Comparison of ENCODE assay signal across 8 cellular contexts in the genomic region with DNA sequence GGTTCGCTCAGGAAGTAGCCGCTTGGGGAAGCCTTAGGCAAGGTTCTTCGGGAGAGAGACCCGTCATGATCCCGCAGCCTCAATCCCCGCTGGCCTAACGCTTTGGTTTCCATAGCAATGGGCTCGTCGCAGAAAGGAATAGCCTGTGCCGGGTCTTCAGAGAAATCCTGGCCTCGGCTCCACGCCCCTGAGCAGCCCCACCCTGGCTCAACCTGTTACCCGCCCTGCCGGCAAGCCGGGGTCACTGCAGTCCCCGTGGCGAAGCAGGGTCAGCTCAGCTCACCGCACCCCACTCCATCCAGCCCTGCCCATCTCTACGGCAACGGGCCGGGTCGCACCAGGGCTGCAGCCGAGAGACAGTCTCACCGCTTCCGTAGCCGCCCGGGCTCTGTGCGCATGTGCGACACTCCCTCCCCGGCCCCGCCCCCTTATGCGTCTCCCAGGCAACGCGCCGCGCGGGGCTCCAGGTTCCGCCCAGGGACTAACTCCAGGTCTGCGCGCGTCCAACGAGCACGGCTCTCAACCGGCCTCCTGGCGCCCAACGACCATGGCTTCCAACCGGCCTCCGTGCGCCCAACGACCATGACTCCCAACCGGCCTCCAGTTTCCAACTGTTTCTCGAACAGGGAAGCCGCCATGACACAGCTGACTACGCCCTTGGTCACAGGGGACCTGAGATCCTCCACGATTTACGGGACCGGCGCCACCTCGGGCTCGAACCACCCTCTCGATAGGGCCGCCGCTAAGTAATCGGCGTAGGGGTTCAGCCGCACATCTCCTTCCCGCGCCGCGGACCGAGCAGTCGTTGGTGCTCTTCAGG. TPM values are rescaled to one million over a fixed set of nuclear protein-coding genes. Genes with fewer than 3 reads are reported as not detected.
DNase-seq lines count a peak whose midpoint lies in the region; ATAC-seq and TF ChIP-seq lines count a peak whose summit lies in the region.

TSS of gene DUSP18 (minus strand) at position 390 of the 820 bp plus-strand sequence. CDS start 3,872 bp downstream, outside the sequence.

- no peaks in the 10 kb centered on the region for H3K27me3 ChIP-seq in left ventricle myocardium inferior (ENCODE audit: low read depth)

- peaks cover 17% of the 10 kb centered on the region for H3K36me3 Mint-ChIP-seq in T-helper 1 cell treated with Interleukin-12 subunit alpha and Interleukin-12 subunit beta and Interleukin-4 antibody, amounts not matched to agents 30 μg/mL and 1 μg/mL, for 36 hours (ENCODE audit: low read depth)
- peaks cover 9% of the 10 kb centered on the region for H3K36me3 Mint-ChIP-seq in progenitor cell of endocrine pancreas (ENCODE audit: insufficient read depth)

- DNase-seq in GM13976 (ENCODE audit: low spot score) = peak; percentile 99
- peak; percentile 81 for DNase-seq in NCI-H146 treated with DMSO at 0.1 percent for 48 hours (lab: John Stamatoyannopoulos, UW; ENCODE audit: unreplicated experiment)
- DNase-seq in amygdala (lab: John Stamatoyannopoulos, UW) = peak; percentile 40 to 95 (median 85)
- peak; percentile 94 for DNase-seq in left ventricle myocardium inferior
- DNase-seq in progenitor cell of endocrine pancreas (ENCODE audit: low spot score, unreplicated experiment) = peak; percentile 98
- DNase-seq in ureter (ENCODE audit: low spot score) = peak; percentile 95

- H3K9me3 ChIP-seq in left ventricle myocardium inferior (replicated peaks) = no peaks in the 10 kb centered on the region

- H3K4me3 Mint-ChIP-seq in T-helper 1 cell treated with Interleukin-12 subunit alpha and Interleukin-12 subunit beta and Interleukin-4 antibody, amounts not matched to agents 30 μg/mL and 1 μg/mL, for 36 hours = peak within 1 kb of the TSS; percentile 95
- peak within 1 kb of the TSS; percentile 85 for H3K4me3 Mint-ChIP-seq in progenitor cell of endocrine pancreas (ENCODE audit: low read depth)

- intact Hi-C loops in left ventricle myocardium inferior (cut with micrococcal nuclease) = no loop called here

- H3K4me3 ChIP-seq in left ventricle myocardium inferior = peak within 1 kb of the TSS; percentile 95

- H3K9me3 Mint-ChIP-seq in T-helper 1 cell treated with Interleukin-12 subunit alpha and Interleukin-12 subunit beta and Interleukin-4 antibody, amounts not matched to agents 30 μg/mL and 1 μg/mL, for 36 hours = no peaks in the 10 kb centered on the region
- H3K9me3 Mint-ChIP-seq in progenitor cell of endocrine pancreas (ENCODE audit: low read depth) = no peaks in the 10 kb centered on the region

- peaks cover 22% of the 10 kb centered on the region for H3K4me1 Mint-ChIP-seq in T-helper 1 cell treated with Interleukin-12 subunit alpha and Interleukin-12 subunit beta and Interleukin-4 antibody, amounts not matched to agents 30 μg/mL and 1 μg/mL, for 36 hours (ENCODE audit: low read depth)
- H3K4me1 Mint-ChIP-seq in progenitor cell of endocrine pancreas (ENCODE audit: low read depth) = peaks cover 12% of the 10 kb centered on the region

- ATAC-seq in HG02852 (IDR thresholded peaks at IDR 0.05; ENCODE audit: unreplicated experiment) = peak; percentile 87

- peaks cover 16% of the 10 kb centered on the region for H3K36me3 ChIP-seq in left ventricle myocardium inferior

- H3K4me1 ChIP-seq in left ventricle myocardium inferior = peaks cover 25% of the 10 kb centered on the region

- in situ Hi-C loops in GM13976 (cut with MboI; ENCODE audit: low sequenced_read_pairs, unreplicated experiment) = no loop called here

- H3K27ac Mint-ChIP-seq in T-helper 1 cell treated with Interleukin-12 subunit alpha and Interleukin-12 subunit beta and Interleukin-4 antibody, amounts not matched to agents 30 μg/mL and 1 μg/mL, for 36 hours = peak within 1 kb of the TSS; percentile 88
- peak within 1 kb of the TSS; percentile 87 for H3K27ac Mint-ChIP-seq in progenitor cell of endocrine pancreas

- H3K27me3 Mint-ChIP-seq in T-helper 1 cell treated with Interleukin-12 subunit alpha and Interleukin-12 subunit beta and Interleukin-4 antibody, amounts not matched to agents 30 μg/mL and 1 μg/mL, for 36 hours (ENCODE audit: low read depth) = peaks cover 5% of the 10 kb centered on the region
- H3K27me3 Mint-ChIP-seq in progenitor cell of endocrine pancreas = peaks cover 27% of the 10 kb centered on the region

- peak; percentile 3 for TF ChIP-seq CTCF in GM13976 (IDR thresholded peaks at IDR 0.05; ENCODE audit: borderline replicate concordance, control extremely low read depth, extremely low read depth, insufficient read depth, missing control alignments)
- peak; percentile 53 for TF ChIP-seq CTCF in left ventricle myocardium inferior (IDR thresholded peaks at IDR 0.05; ENCODE audit: borderline replicate concordance)
- peak; percentile 62 for TF ChIP-seq CTCF in progenitor cell of endocrine pancreas (IDR thresholded peaks at IDR 0.05; ENCODE audit: unreplicated experiment)

- H3K27ac ChIP-seq in left ventricle myocardium inferior (replicated peaks) = peak within 1 kb of the TSS; percentile 72

RNA-seq across cellular contexts. Expression of gene DUSP18, which starts in this region (rescaled TPM):
- total RNA-seq in left ventricle myocardium inferior (2.7 TPM), progenitor cell of endocrine pancreas (11.2 and 11.6 TPM in 2 replicates), ureter (9.5 TPM)

Comparison
In these comparisons a context has a peak if more than half of its experiments do, and no peak if none do; other contexts are left out.
1. Peak in every context shown above with its lines: DNase-seq, ATAC-seq, H3K4me3 ChIP-seq and H3K27ac ChIP-seq.
2. CTCF ChIP-seq: peak in every context shown above with its lines; median percentile 62 in progenitor cell of endocrine pancreas; 53 in left ventricle myocardium inferior; 3 in GM13976.